Comparison of ENCODE assay signal across 8 cellular contexts in the genomic region with DNA sequence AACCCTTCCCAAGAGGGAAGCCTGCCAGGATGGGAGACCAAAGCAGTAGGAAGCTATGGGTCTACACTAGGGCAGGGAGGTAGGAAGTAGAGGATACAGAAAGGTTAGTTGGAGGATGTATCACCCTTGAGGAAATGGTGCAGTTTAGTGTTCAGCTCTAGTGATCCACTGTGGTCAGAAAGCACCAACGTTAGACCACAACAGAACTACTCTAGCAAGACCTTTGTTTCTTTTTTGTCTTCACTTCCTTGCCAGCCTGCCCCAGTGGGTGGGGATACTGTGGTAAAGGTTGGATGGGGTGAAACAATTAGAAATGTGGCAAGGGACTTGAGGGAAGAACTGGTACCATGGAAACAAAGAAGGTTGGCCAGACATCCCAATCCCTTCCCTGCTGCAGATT.
DNase-seq lines count a peak whose midpoint lies in the region; ATAC-seq lines count a peak whose summit lies in the region.

No MANE protein-coding gene starts in this region.

- ATAC-seq in GM18508 (IDR thresholded peaks at IDR 0.05; ENCODE audit: insufficient read depth, unreplicated experiment) (peak; percentile 100), GM21717 (IDR thresholded peaks at IDR 0.05; ENCODE audit: unreplicated experiment) (peak; percentile 98), HG03571 (IDR thresholded peaks at IDR 0.05; ENCODE audit: unreplicated experiment) (peak; percentile 98), esophagus mucosa (peak; percentile 64)

- DNase-seq in ecto neural progenitor cell (ENCODE audit: low spot score), result no peak
- DNase-seq in NCI-H526 treated with DMSO at 0.1 percent for 48 hours (lab: John Stamatoyannopoulos, UW), result no peak
- no peak for DNase-seq in NCI-H774 (lab: John Stamatoyannopoulos, UW)
- DNase-seq in NCI-H748 (lab: John Stamatoyannopoulos, UW; ENCODE audit: unreplicated experiment), result no peak
